Comparison of ENCODE assay signal across 8 cellular contexts in the genomic region with DNA sequence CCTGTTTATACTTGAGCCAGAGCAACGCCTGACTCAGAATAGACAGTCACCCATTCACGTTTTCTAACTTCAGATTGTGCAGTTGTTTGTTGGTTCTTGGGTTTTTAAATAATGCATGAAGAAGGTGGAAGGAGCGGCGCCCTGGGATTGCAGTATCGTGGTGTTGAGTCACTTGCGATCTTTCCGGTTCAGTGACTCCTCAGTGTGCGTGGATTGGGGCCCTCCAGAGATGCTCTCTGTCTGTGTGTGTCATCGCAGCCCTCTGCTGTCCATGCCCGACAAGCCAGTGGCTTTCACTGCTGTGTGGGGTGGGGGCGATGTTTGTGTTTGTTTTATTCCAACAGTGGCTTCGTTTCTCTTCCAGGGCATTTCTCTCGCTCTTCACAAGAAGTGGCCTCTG.
DNase-seq lines count a peak whose midpoint lies in the region; ATAC-seq, FAIRE-seq and TF ChIP-seq lines count a peak whose summit lies in the region.

No MANE protein-coding gene starts in this region.

- DNase-seq in DMS53 (lab: John Stamatoyannopoulos, UW), result peak; percentile 94
- DNase-seq in brain microvascular endothelial cell, result peak; percentile 92
- DNase-seq in trophoblast cell, result peak; percentile 22 to 71
- no peak for DNase-seq in upper lobe of left lung
- no peak for DNase-seq in cerebellar nuclear complex (lab: John Stamatoyannopoulos, UW)
- DNase-seq in small intestine, result no peak

- WGBS in trophoblast cell (ENCODE audit: extremely low coverage, insufficient coverage, insufficient read length), result no CpG with 5 or more reads among the region's 13 CpGs
- 71 to 82% methylated on average over 13 of the region's 13 CpGs for WGBS in upper lobe of left lung, 2 donors
- WGBS in small intestine, 3 donors, result 85 to 95% (median 86%) methylated on average over 13 of the region's 13 CpGs

- no peak overlapping the region for H2BK120ac ChIP-seq in trophoblast cell (ENCODE audit: insufficient read depth, low read length, poor library complexity)

- H3K4me1 ChIP-seq in trophoblast cell (ENCODE audit: control insufficient read depth in 1 of 2, insufficient read depth in 2 of 2, low read length in 2 of 2) (peaks cover 11 to 14% of the 10 kb centered on the region in 2 experiments), upper lobe of left lung (peaks cover 10 to 29% (median 16%) of the 10 kb centered on the region in 4 donors), small intestine (ENCODE audit: control insufficient read depth in 2 of 2, insufficient read depth in 1 of 2, low read depth in 1 of 2, low read length in 1 of 2) (no peaks in the 10 kb centered on the region)

- peak; percentile 44 for TF ChIP-seq CTCF in brain microvascular endothelial cell (IDR thresholded peaks at IDR 0.05; ENCODE audit: low read depth, low read length, missing control alignments)
- no peak for TF ChIP-seq CTCF in upper lobe of left lung (IDR thresholded peaks at IDR 0.05)

- in situ Hi-C loops in brain microvascular endothelial cell (cut with HindIII; ENCODE audit: low pct_ligation_motif_present, low sequenced_read_pairs), result no loop called here

- H3K9ac ChIP-seq in trophoblast cell (ENCODE audit: low read length), result no peak overlapping the region

- no peak for ATAC-seq in upper lobe of left lung (ENCODE audit: low FRiP score in 2 of 2)
- no peak for ATAC-seq in GM19467 (IDR thresholded peaks at IDR 0.05; ENCODE audit: unreplicated experiment)

- H3K4me2 ChIP-seq in trophoblast cell (ENCODE audit: low read length), result peak overlapping the region; percentile 18

- no peak overlapping the region for H4K91ac ChIP-seq in trophoblast cell (ENCODE audit: low read depth, low read length)

- no peak overlapping the region for H3K14ac ChIP-seq in trophoblast cell (ENCODE audit: low read length)

- no peak overlapping the region for H4K8ac ChIP-seq in trophoblast cell (ENCODE audit: low read depth, low read length)

- H3K4me3 ChIP-seq in brain microvascular endothelial cell (ENCODE audit: low read depth, low read length), result peak overlapping the region; percentile 29
- H3K4me3 ChIP-seq in trophoblast cell (ENCODE audit: low read depth, low read length), result no peak overlapping the region
- no peak overlapping the region for H3K4me3 ChIP-seq in upper lobe of left lung
- no peak overlapping the region for H3K4me3 ChIP-seq in small intestine (ENCODE audit: low read depth in 1 of 2, low read length in 2 of 2)

- no peak for TF ChIP-seq EP300 in upper lobe of left lung (IDR thresholded peaks at IDR 0.05)

- no peak for TF ChIP-seq POLR2A in upper lobe of left lung (IDR thresholded peaks at IDR 0.05)

- H2AK5ac ChIP-seq in trophoblast cell (ENCODE audit: low read length), result no peak overlapping the region

- H2AFZ ChIP-seq in trophoblast cell (ENCODE audit: insufficient read depth, low read length, poor library complexity), result no peak overlapping the region

- no peak overlapping the region for H2BK12ac ChIP-seq in trophoblast cell (ENCODE audit: low read length)

- H3K36me3 ChIP-seq in brain microvascular endothelial cell (replicated peaks) (no peaks in the 10 kb centered on the region), trophoblast cell (ENCODE audit: control insufficient read depth in 1 of 2, insufficient read depth in 2 of 2, low read length in 2 of 2) (no peaks in the 10 kb centered on the region), upper lobe of left lung (no peaks in the 10 kb centered on the region), small intestine (ENCODE audit: control insufficient read depth in 2 of 2, insufficient read depth in 2 of 2, low read length in 2 of 2) (peaks cover 0 to 2% of the 10 kb centered on the region in 2 donors)

- H3K27me3 ChIP-seq in brain microvascular endothelial cell (replicated peaks), result no peaks in the 10 kb centered on the region
- H3K27me3 ChIP-seq in trophoblast cell (ENCODE audit: insufficient read depth, low read length), result no peaks in the 10 kb centered on the region
- H3K27me3 ChIP-seq in upper lobe of left lung, result no peaks in the 10 kb centered on the region
- H3K27me3 ChIP-seq in small intestine (ENCODE audit: control insufficient read depth in 2 of 2, insufficient read depth in 2 of 2, low read length in 2 of 2), result no peaks in the 10 kb centered on the region

- no peak for FAIRE-seq in small intestine (lab: Jason Lieb, UNC)

- H3K23ac ChIP-seq in trophoblast cell (ENCODE audit: low read length), result no peak overlapping the region

- no peak overlapping the region for H2BK5ac ChIP-seq in trophoblast cell (ENCODE audit: low read depth, low read length, poor library complexity)

- H3K79me1 ChIP-seq in trophoblast cell (ENCODE audit: low read length), result peaks cover 2% of the 10 kb centered on the region

- no peaks in the 10 kb centered on the region for H3K79me2 ChIP-seq in trophoblast cell (ENCODE audit: control insufficient read depth, insufficient read depth, low read length, poor library complexity)

- no peak overlapping the region for H3K4ac ChIP-seq in trophoblast cell (ENCODE audit: low read depth, low read length)

- H3K9me3 ChIP-seq in trophoblast cell (ENCODE audit: insufficient read depth, low read depth, low read length) (no peaks in the 10 kb centered on the region), upper lobe of left lung (no peaks in the 10 kb centered on the region), small intestine (ENCODE audit: control insufficient read depth, low read depth) (no peaks in the 10 kb centered on the region)

- no peak overlapping the region for H4K12ac ChIP-seq in trophoblast cell (ENCODE audit: low read depth, low read length)

- no peak overlapping the region for H3K18ac ChIP-seq in trophoblast cell (ENCODE audit: low read length)

- H3K27ac ChIP-seq in brain microvascular endothelial cell (peak overlapping the region; percentile 91), trophoblast cell (ENCODE audit: low read depth, low read length) (no peak overlapping the region), upper lobe of left lung (peak overlapping the region in 1 of 4 donors; percentile 18), small intestine (ENCODE audit: low read depth in 1 of 2, low read length in 1 of 2) (no peak overlapping the region)

TF ChIP-seq in PFSK-1, 5 proteins besides CTCF, POLR2A, EP300 and RAD21:
- TF ChIP-seq TAF1 (IDR thresholded peaks at IDR 0.05; ENCODE audit: borderline replicate concordance, insufficient read depth, low read length) (no peak), SIN3A (IDR thresholded peaks at IDR 0.05; ENCODE audit: borderline replicate concordance, insufficient read depth, low read length) (peak; percentile 40; the same call in 1 of the 2 replicates)

Comparison
In these comparisons a context has a peak if more than half of its experiments do, and no peak if none do; other contexts are left out.
1. DNase-seq: peak in DMS53 (single experiment), brain microvascular endothelial cell (single experiment) and trophoblast cell (2 of 2); none in upper lobe of left lung (0 of 2), cerebellar nuclear complex (0 of 2) and small intestine (single experiment).